6 cellular contexts compared by ENCODE assay signal in the genomic region with DNA sequence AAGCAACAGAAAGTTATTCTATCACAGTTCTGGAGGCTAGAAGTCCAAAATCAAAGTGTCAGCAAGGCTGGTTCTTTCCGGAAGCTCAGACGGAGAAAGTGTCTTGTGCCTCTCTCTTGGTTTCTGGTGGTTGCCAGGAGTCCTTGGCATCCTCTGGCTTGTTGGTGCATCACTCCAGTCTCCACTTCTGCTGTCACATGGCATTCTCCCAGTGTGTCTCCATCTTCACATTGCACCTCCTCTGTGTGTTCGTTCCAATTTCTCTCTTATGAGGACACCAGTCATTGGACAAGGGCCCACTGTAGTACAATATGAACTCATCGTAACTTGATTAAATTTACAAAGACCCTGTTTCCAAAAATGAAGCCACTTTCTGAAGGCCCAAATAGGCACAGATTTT.
"Had no signal": no experiment of that assay in that cellular context is flagged by ENCODE, and none has a peak within 500 bp of the region (broad histone marks: within the 10 kb centered on the region; RNA-seq: fewer than 3 reads in every experiment).

No MANE protein-coding gene starts in this region.

- H3K4me3 ChIP-seq: GM23338, K562 had no signal

- H3K9me3 Mint-ChIP-seq: GM23338, H9 had no signal

- H3K27ac Mint-ChIP-seq: GM23338, H9 had no signal

- DNase-seq: H9, HCEC 1CT, IMR-90, KG1 had no signal

- H3K4me2 ChIP-seq: GM23338 had no signal

- H2AFZ ChIP-seq: GM23338 had no signal

- H3K4me1 Mint-ChIP-seq: GM23338, H9 had no signal

- ATAC-seq: GM23338, K562 had no signal

- H3K4me3 Mint-ChIP-seq: GM23338, H9 had no signal
